21 cellular contexts compared by ENCODE assay signal in the genomic region with DNA sequence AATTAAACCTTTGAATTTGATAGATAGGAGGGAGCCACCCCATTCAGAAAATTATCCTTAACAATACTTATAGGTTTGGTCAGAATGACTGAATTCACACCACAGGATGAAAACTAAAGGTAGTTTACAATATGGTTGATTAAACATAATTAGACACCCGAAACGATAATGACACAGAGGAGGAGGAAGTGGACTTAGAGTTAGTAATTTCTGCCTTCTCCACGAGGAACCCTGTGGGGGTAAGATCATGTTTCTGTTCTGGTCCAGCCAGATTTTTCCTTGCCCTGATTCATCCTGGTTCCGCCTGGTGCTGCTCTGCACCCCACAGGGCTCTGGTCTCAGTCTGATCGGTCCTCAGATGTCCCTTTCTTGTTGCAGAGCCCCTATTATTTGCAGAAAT.
"Had no signal": no experiment of that assay in that cellular context is flagged by ENCODE, and none has a peak within 500 bp of the region (broad histone marks: within the 10 kb centered on the region; RNA-seq: fewer than 3 reads in every experiment).

No MANE protein-coding gene starts in this region.

- H3K4me1 Mint-ChIP-seq: activated CD4-positive, alpha-beta T cell treated with anti-CD3 and anti-CD28 coated beads, Interleukin-2, amount 10 ng/mL, durations not matched to agents 24 days and 14 days; naive thymus-derived CD4-positive, alpha-beta T cell; neural progenitor cell had no signal

- H3K36me3 Mint-ChIP-seq: neural progenitor cell had no signal

- H3K27ac Mint-ChIP-seq: activated CD4-positive, alpha-beta T cell treated with anti-CD3 and anti-CD28 coated beads, Interleukin-2, amount 10 ng/mL, durations not matched to agents 24 days and 14 days; activated T-cell treated with anti-CD3 and anti-CD28 coated beads, Interleukin-2, amount 50 U/mL, for 72 hours; naive thymus-derived CD4-positive, alpha-beta T cell; neural progenitor cell; stimulated activated naive CD8-positive, alpha-beta T cell treated with anti-CD3 and anti-CD28 coated beads, Interleukin-15, Interleukin-2, amounts not matched to agents 100 ng/mL and 50 ng/mL, for 24 hours had no signal

- H3K9me3 Mint-ChIP-seq: stimulated activated naive CD8-positive, alpha-beta T cell treated with anti-CD3 and anti-CD28 coated beads, Interleukin-15, Interleukin-2, amounts not matched to agents 100 ng/mL and 50 ng/mL, for 24 hours had no signal

- DNase-seq: activated CD4-positive, alpha-beta T cell treated with anti-CD3 and anti-CD28 coated beads, Interleukin-2, amount 10 ng/mL, durations not matched to agents 24 days and 14 days; activated CD8-positive, alpha-beta memory T cell treated with anti-CD3 and anti-CD28 coated beads, Interleukin-2, amount 50 U/mL, for 4 hours; activated effector memory CD4-positive, alpha-beta T cell treated with anti-CD3 and anti-CD28 coated beads, Interleukin-2, amount 50 U/mL, for 16 hours; activated naive CD4-positive, alpha-beta T cell treated with anti-CD3 and anti-CD28 coated beads, Interleukin-2, amount 50 U/mL, for 16 hours; activated T-cell treated with anti-CD3 and anti-CD28 coated beads, Interleukin-2, amount 50 U/mL, for 72 hours; cerebellar nuclear complex; effector CD8-positive, alpha-beta T cell; left cardiac atrium; mesendoderm; naive thymus-derived CD4-positive, alpha-beta T cell; ovary; psoas muscle; right cardiac atrium; stimulated activated CD4-positive, alpha-beta T cell treated with anti-CD3 and anti-CD28 coated beads, Interleukin-2, amount 100 ng/mL, for 24 hours; T1000 had no signal

- H3K9me3 ChIP-seq: ascending aorta, ovary, psoas muscle, vagina had no signal

- H3K27ac ChIP-seq: ascending aorta, hepatocyte, neural progenitor cell, ovary, psoas muscle, tibial nerve, vagina had no signal

- H3K4me3 ChIP-seq: ascending aorta, hepatocyte, neural progenitor cell, ovary, psoas muscle, tibial nerve, vagina had no signal

- H3K4me3 Mint-ChIP-seq: activated CD4-positive, alpha-beta T cell treated with anti-CD3 and anti-CD28 coated beads, Interleukin-2, amount 10 ng/mL, durations not matched to agents 24 days and 14 days; activated T-cell treated with anti-CD3 and anti-CD28 coated beads, Interleukin-2, amount 50 U/mL, for 72 hours; naive thymus-derived CD4-positive, alpha-beta T cell; neural progenitor cell; stimulated activated naive CD8-positive, alpha-beta T cell treated with anti-CD3 and anti-CD28 coated beads, Interleukin-15, Interleukin-2, amounts not matched to agents 100 ng/mL and 50 ng/mL, for 24 hours had no signal

- H3K36me3 ChIP-seq: ascending aorta, neural progenitor cell, ovary, tibial nerve, vagina had no signal

- H3K27me3 ChIP-seq: ascending aorta, hepatocyte, neural progenitor cell, ovary, tibial nerve, vagina had no signal

- H3K4me1 ChIP-seq: ascending aorta, neural progenitor cell, psoas muscle, tibial nerve, vagina had no signal

- ATAC-seq: activated T-cell treated with anti-CD3 and anti-CD28 coated beads, Interleukin-2, amount 50 U/mL, for 72 hours; left cardiac atrium; naive thymus-derived CD4-positive, alpha-beta T cell; psoas muscle; right cardiac atrium had no signal
